18 cellular contexts compared by ENCODE assay signal in the genomic region with DNA sequence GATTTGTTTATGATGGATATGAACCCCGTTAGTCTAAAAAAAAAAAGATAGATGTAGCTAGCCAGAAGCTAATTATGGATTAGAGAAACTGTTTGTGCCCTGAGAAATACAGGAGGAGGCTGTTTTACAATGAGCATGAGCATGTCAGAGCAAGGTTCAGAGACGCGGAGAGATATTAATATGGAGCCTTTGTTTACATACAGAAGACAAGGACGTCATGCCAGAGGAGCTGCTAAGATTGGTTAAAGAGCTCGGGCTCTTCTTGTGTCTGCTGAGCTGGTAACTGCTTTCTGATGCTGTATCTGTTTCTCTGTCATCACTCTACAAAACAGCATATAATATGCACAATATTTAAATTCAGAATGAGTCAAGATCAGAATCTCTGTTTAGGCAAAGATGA. TPM values are rescaled to one million over a fixed set of nuclear protein-coding genes. Genes with fewer than 3 reads are reported as not detected.
"Had no signal": no experiment of that assay in that cellular context is flagged by ENCODE, and none has a peak within 500 bp of the region (broad histone marks: within the 10 kb centered on the region; RNA-seq: fewer than 3 reads in every experiment).

No MANE protein-coding gene starts in this region.

- H3K4me1 ChIP-seq: esophagus squamous epithelium, gastroesophageal sphincter, lower lobe of right lung, right lobe of liver, spleen had no signal

- ATAC-seq: activated naive CD4-positive, alpha-beta T cell treated with anti-CD3 and anti-CD28 coated beads, Interleukin-2, amount 50 U/mL, for 72 hours; gastroesophageal sphincter; lower lobe of right lung; naive thymus-derived CD8-positive, alpha-beta T cell; psoas muscle; right lobe of liver; stimulated activated naive B cell treated with anti-CD40 and anti-IgM and Interleukin-4, amounts not matched to agents 10 μg/mL and 1 μg/mL and 100 μg/mL, for 72 hours had no signal

- H3K36me3 Mint-ChIP-seq: activated naive CD4-positive, alpha-beta T cell treated with anti-CD3 and anti-CD28 coated beads, Interleukin-2, amount 50 U/mL, for 72 hours; stimulated activated naive B cell treated with anti-CD40 and anti-IgM and Interleukin-4, amounts not matched to agents 10 μg/mL and 1 μg/mL and 100 μg/mL, for 72 hours had no signal

- H3K27ac ChIP-seq: esophagus squamous epithelium, gastroesophageal sphincter, lower lobe of right lung, psoas muscle, right lobe of liver, spleen, transverse colon had no signal

- H3K27me3 Mint-ChIP-seq: naive thymus-derived CD8-positive, alpha-beta T cell had no signal

- H3K9me3 ChIP-seq: esophagus squamous epithelium, gastroesophageal sphincter, lower lobe of right lung, psoas muscle, right lobe of liver, spleen, transverse colon had no signal

- H3K9me3 Mint-ChIP-seq: activated naive CD4-positive, alpha-beta T cell treated with anti-CD3 and anti-CD28 coated beads, Interleukin-2, amount 50 U/mL, for 72 hours; naive thymus-derived CD8-positive, alpha-beta T cell; stimulated activated naive B cell treated with anti-CD40 and anti-IgM and Interleukin-4, amounts not matched to agents 10 μg/mL and 1 μg/mL and 100 μg/mL, for 72 hours had no signal

- H3K4me3 Mint-ChIP-seq: naive thymus-derived CD8-positive, alpha-beta T cell; stimulated activated naive B cell treated with anti-CD40 and anti-IgM and Interleukin-4, amounts not matched to agents 10 μg/mL and 1 μg/mL and 100 μg/mL, for 72 hours had no signal

- H3K4me3 ChIP-seq: esophagus squamous epithelium, gastroesophageal sphincter, lower lobe of right lung, psoas muscle, right lobe of liver, spleen, transverse colon had no signal

- H3K36me3 ChIP-seq: esophagus squamous epithelium, gastroesophageal sphincter, lower lobe of right lung, right lobe of liver, spleen, transverse colon had no signal

- H3K27ac Mint-ChIP-seq: activated naive CD4-positive, alpha-beta T cell treated with anti-CD3 and anti-CD28 coated beads, Interleukin-2, amount 50 U/mL, for 72 hours; stimulated activated naive B cell treated with anti-CD40 and anti-IgM and Interleukin-4, amounts not matched to agents 10 μg/mL and 1 μg/mL and 100 μg/mL, for 72 hours had no signal

- DNase-seq: activated CD4-positive, alpha-beta T cell treated with anti-CD3 and anti-CD28 coated beads, Interleukin-2, amount 50 U/mL, for 1 hour; activated effector memory CD4-positive, alpha-beta T cell treated with anti-CD3 and anti-CD28 coated beads, Interleukin-2, amount 50 U/mL, for 16 hours; activated T-cell treated with anti-CD3 and anti-CD28 coated beads for 4 hours; amygdala; esophagus squamous epithelium; lower lobe of right lung; naive thymus-derived CD8-positive, alpha-beta T cell; psoas muscle; right lobe of liver; spleen; stimulated activated CD4-positive, alpha-beta T cell treated with anti-CD3 and anti-CD28 coated beads, Interleukin-1b, Interleukin-23, amount 100 ng/mL, for 48 hours; stimulated activated naive B cell treated with anti-CD40 and anti-IgM and Interleukin-4, amounts not matched to agents 10 μg/mL and 1 μg/mL and 100 μg/mL, for 72 hours; transverse colon had no signal

- H3K4me1 Mint-ChIP-seq: stimulated activated naive B cell treated with anti-CD40 and anti-IgM and Interleukin-4, amounts not matched to agents 10 μg/mL and 1 μg/mL and 100 μg/mL, for 72 hours had no signal

- H3K27me3 ChIP-seq: esophagus squamous epithelium, gastroesophageal sphincter, right lobe of liver, spleen, transverse colon had no signal

RNA-seq across cellular contexts. Expression of gene CCDC89, which starts 24.9 kb away (rescaled TPM):
- total RNA-seq: activated CD8-positive, alpha-beta memory T cell treated with anti-CD3 and anti-CD28 coated beads for 36 hours; activated naive CD4-positive, alpha-beta T cell treated with anti-CD3 and anti-CD28 coated beads, Interleukin-2, amount 50 U/mL, for 72 hours; dermis microvascular lymphatic vessel endothelial cell; mononuclear cell had no signal
- polyA plus RNA-seq: naive thymus-derived CD8-positive, alpha-beta T cell had no signal
